ENCODE assay signal across 1 cellular context in genomic region chr6:118668761-118669411, GRCh38.
TF ChIP-seq lines count a peak whose summit lies in the region.

No MANE protein-coding gene starts in this region.

TF ChIP-seq in IMR-90, 13 proteins besides CTCF, POLR2A, EP300 and RAD21 (continued from another document):
- TF ChIP-seq, protein P1, sequence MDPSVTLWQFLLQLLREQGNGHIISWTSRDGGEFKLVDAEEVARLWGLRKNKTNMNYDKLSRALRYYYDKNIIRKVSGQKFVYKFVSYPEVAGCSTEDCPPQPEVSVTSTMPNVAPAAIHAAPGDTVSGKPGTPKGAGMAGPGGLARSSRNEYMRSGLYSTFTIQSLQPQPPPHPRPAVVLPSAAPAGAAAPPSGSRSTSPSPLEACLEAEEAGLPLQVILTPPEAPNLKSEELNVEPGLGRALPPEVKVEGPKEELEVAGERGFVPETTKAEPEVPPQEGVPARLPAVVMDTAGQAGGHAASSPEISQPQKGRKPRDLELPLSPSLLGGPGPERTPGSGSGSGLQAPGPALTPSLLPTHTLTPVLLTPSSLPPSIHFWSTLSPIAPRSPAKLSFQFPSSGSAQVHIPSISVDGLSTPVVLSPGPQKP (IDR thresholded peaks at IDR 0.05; ENCODE audit: borderline replicate concordance, low read depth, low read length) = no peak
- TF ChIP-seq FOS (IDR thresholded peaks at IDR 0.05; ENCODE audit: low read depth, low read length) = no peak
- no peak for TF ChIP-seq SMC3 (IDR thresholded peaks at IDR 0.05; ENCODE audit: low read depth, low read length)
- TF ChIP-seq RCOR1 (IDR thresholded peaks at IDR 0.05; ENCODE audit: insufficient replicate concordance, low read length) = no peak
- no peak for TF ChIP-seq RFX5 (IDR thresholded peaks at IDR 0.05; ENCODE audit: low read depth, low read length)
- TF ChIP-seq MAFK (IDR thresholded peaks at IDR 0.05; ENCODE audit: low read depth, low read length) = no peak
- TF ChIP-seq CHD1 (IDR thresholded peaks at IDR 0.05; ENCODE audit: low read depth, low read length) = no peak
